In the genomic region with DNA sequence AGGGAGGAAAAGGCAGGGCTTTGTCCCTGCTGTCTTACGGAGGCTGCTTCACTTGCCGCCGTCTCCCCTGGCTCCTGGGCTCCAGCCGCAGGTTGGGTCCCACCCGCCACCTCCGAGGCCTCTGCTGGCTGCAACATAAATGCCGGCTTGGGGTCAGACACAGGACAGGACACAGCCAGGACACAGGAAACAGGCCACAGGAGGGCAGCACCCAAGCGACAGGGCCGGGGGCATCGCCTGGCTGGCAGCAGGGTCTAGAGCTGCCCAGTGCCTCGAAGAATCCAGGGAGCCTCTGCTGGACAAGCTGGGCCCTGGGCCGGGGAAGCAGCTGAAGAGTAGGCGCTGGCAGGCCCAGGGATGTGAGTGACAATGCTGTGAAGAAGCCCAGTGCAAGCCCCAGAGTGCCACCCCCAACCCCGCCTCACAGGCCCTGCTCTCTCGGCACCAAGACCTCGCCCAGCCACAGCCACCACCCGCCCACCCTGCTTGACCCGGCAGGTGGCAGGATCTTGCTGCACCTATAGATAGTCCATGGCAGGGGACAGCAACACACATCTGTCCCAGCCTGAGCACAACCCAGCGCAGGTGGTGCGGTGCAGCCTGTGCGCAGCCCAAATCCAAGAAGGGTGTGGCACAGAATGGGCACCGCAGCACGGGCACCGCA, we compare ENCODE assay signal across 13 cellular contexts. TPM values are rescaled to one million over a fixed set of nuclear protein-coding genes. Genes with fewer than 3 reads are reported as not detected.
DNase-seq lines count a peak whose midpoint lies in the region; ATAC-seq, FAIRE-seq and TF ChIP-seq lines count a peak whose summit lies in the region.
"Had no signal": no experiment of that assay in that cellular context is flagged by ENCODE, and none has a peak within 500 bp of the region (broad histone marks: within the 10 kb centered on the region; RNA-seq: fewer than 3 reads in every experiment).

No MANE protein-coding gene starts in this region.

- no peak overlapping the region for H3K4me3 Mint-ChIP-seq in stimulated activated effector memory CD8-positive, alpha-beta T cell treated with anti-CD3 and anti-CD28 coated beads, Interleukin-12 subunit alpha, Interleukin-12 subunit beta, amount 100 ng/mL, for 72 hours
- H3K4me3 Mint-ChIP-seq: CD4-positive, alpha-beta memory T cell had no signal

- H3K36me3 ChIP-seq in H7 (replicated peaks; ENCODE audit: control insufficient read depth, insufficient read depth, low read length) = no peaks in the 10 kb centered on the region
- peaks cover 0 to 19% of the 10 kb centered on the region in 2 donors for H3K36me3 ChIP-seq in adrenal gland (replicated peaks in 1 of 2)
- peaks cover 0 to 3% of the 10 kb centered on the region in 2 donors for H3K36me3 ChIP-seq in kidney (ENCODE audit: control insufficient read depth in 1 of 2, insufficient read depth in 2 of 2, low read length in 2 of 2)
- H3K36me3 ChIP-seq: cardiac muscle cell had no signal

- peaks cover 47% of the 10 kb centered on the region for H3K36me3 Mint-ChIP-seq in stimulated activated effector memory CD8-positive, alpha-beta T cell treated with anti-CD3 and anti-CD28 coated beads, Interleukin-12 subunit alpha, Interleukin-12 subunit beta, amount 100 ng/mL, for 72 hours

- no peak overlapping the region for H3K9ac ChIP-seq in kidney (ENCODE audit: low read length in 2 of 2)
- H3K9ac ChIP-seq: parathyroid adenoma had no signal

- TF ChIP-seq POLR2A in adrenal gland (IDR thresholded peaks at IDR 0.05) (no peak), erythroblast (IDR thresholded peaks at IDR 0.05; ENCODE audit: low read length) (no peak)

- no peak for FAIRE-seq in kidney (lab: Jason Lieb, UNC)

- whole genome bisulfite sequencing in adrenal gland, 4 donors = 82 to 87% (median 84%) methylated on average over 3 to 24 of the region's 24 CpGs

- peaks cover 0 to under 1% of the 10 kb centered on the region in 2 donors for H3K4me1 ChIP-seq in adrenal gland (replicated peaks in 1 of 2)
- peaks cover 4 to 12% of the 10 kb centered on the region in 2 donors for H3K4me1 ChIP-seq in kidney (ENCODE audit: control insufficient read depth in 1 of 2, insufficient read depth in 1 of 2, low read depth in 1 of 2, low read length in 2 of 2)
- H3K4me1 ChIP-seq: parathyroid adenoma had no signal

- H3K4me1 Mint-ChIP-seq in stimulated activated effector memory CD8-positive, alpha-beta T cell treated with anti-CD3 and anti-CD28 coated beads, Interleukin-12 subunit alpha, Interleukin-12 subunit beta, amount 100 ng/mL, for 72 hours = peaks cover 33% of the 10 kb centered on the region

- H3K27me3 ChIP-seq in H7 (ENCODE audit: control insufficient read depth, insufficient read depth, low read length) (no peaks in the 10 kb centered on the region), adrenal gland (no peaks in the 10 kb centered on the region)
- H3K27me3 ChIP-seq: cardiac muscle cell had no signal

- H3K27ac Mint-ChIP-seq in stimulated activated effector memory CD8-positive, alpha-beta T cell treated with anti-CD3 and anti-CD28 coated beads, Interleukin-12 subunit alpha, Interleukin-12 subunit beta, amount 100 ng/mL, for 72 hours = peak overlapping the region; percentile 63

- peaks cover 2% of the 10 kb centered on the region for H3K9me3 Mint-ChIP-seq in stimulated activated effector memory CD8-positive, alpha-beta T cell treated with anti-CD3 and anti-CD28 coated beads, Interleukin-12 subunit alpha, Interleukin-12 subunit beta, amount 100 ng/mL, for 72 hours
- H3K9me3 Mint-ChIP-seq: CD4-positive, alpha-beta memory T cell had no signal

- no peak for ATAC-seq in stimulated activated effector memory CD8-positive, alpha-beta T cell treated with anti-CD3 and anti-CD28 coated beads, Interleukin-12 subunit alpha, Interleukin-12 subunit beta, amount 100 ng/mL, for 72 hours
- ATAC-seq in GM21786 (IDR thresholded peaks at IDR 0.05; ENCODE audit: unreplicated experiment) = no peak

- peak; percentile 69 for DNase-seq in H7
- DNase-seq in adrenal gland = peak in 5 of 7 donors; percentile 7 to 29 (median 21)
- DNase-seq in kidney = peak; percentile 71
- DNase-seq in stimulated activated effector memory CD8-positive, alpha-beta T cell treated with anti-CD3 and anti-CD28 coated beads, Interleukin-12 subunit alpha, Interleukin-12 subunit beta, amount 100 ng/mL, for 72 hours (ENCODE audit: low spot score in 2 of 2) = no peak
- no peak for DNase-seq in erythroblast (lab: John Stamatoyannopoulos, UW)
- no peak for DNase-seq in NCI-H2107 treated with DMSO at 0.1 percent for 48 hours (lab: John Stamatoyannopoulos, UW; ENCODE audit: unreplicated experiment)
- DNase-seq: activated gamma-delta T cell treated with Interleukin-2 at 50 U/mL for 16 hours, T-helper 1 cell had no signal

- intact Hi-C loops in adrenal gland (cut with DNase I) = no loop called here
- intact Hi-C loops in kidney (cut with DNase I) = no loop called here

- H3K27ac ChIP-seq in adrenal gland (no peak overlapping the region), kidney (ENCODE audit: low read depth in 2 of 2, low read length in 2 of 2) (no peak overlapping the region)
- H3K27ac ChIP-seq: cardiac muscle cell, epithelial cell of prostate, parathyroid adenoma had no signal

- no peaks in the 10 kb centered on the region for H3K9me3 ChIP-seq in adrenal gland (replicated peaks in 1 of 3)
- no peaks in the 10 kb centered on the region for H3K9me3 ChIP-seq in kidney (ENCODE audit: control insufficient read depth in 1 of 2, low read length in 2 of 2)

- H3K4me3 ChIP-seq in H7 (ENCODE audit: insufficient read depth, low read depth, low read length) = no peak overlapping the region
- no peak overlapping the region for H3K4me3 ChIP-seq in adrenal gland
- no peak overlapping the region for H3K4me3 ChIP-seq in kidney (ENCODE audit: low read length in 2 of 2)
- H3K4me3 ChIP-seq: cardiac muscle cell had no signal

- TF ChIP-seq CTCF in adrenal gland (IDR thresholded peaks at IDR 0.05) = no peak
- TF ChIP-seq CTCF in kidney (IDR thresholded peaks at IDR 0.05; ENCODE audit: borderline replicate concordance, extremely low read depth, insufficient read depth) = peak; percentile 9

RNA-seq across cellular contexts. Expression of gene BIN1, which starts 55.7 kb away (rescaled TPM):
- 26.0 and 31.6 TPM in 2 replicates for total RNA-seq in H7 (2014; rRNA removed; shearing (Covaris generic))
- total RNA-seq in adrenal gland = 100 to 1,000 TPM in 7 of 8 donors, 10 to 100 TPM in 1; 84.0 to 207 (median 134) TPM
- 100 to 1,000 TPM in 1 of 3 donors, 10 to 100 TPM in 2; 80.3 to 113 (median 97.5) TPM for polyA plus RNA-seq in adrenal gland
- total RNA-seq in kidney = 121 TPM
- 167 TPM for polyA plus RNA-seq in kidney (ENCODE audit: insufficient read depth, low read depth, low replicate concordance)

Comparison
In these comparisons a context has a peak if more than half of its experiments do, and no peak if none do; other contexts are left out.
1. DNase-seq: peak in H7 (single experiment), adrenal gland (5 of 7) and kidney (single experiment); none in stimulated activated effector memory CD8-positive, alpha-beta T cell treated with anti-CD3 and anti-CD28 coated beads, Interleukin-12 subunit alpha, Interleukin-12 subunit beta, amount 100 ng/mL, for 72 hours (0 of 2), erythroblast (0 of 2) and NCI-H2107 treated with DMSO at 0.1 percent for 48 hours (single experiment).